ENCODE assay signal across 8 cellular contexts in genomic region chr1:91021686-91022517, GRCh38. TPM values are rescaled to one million over a fixed set of nuclear protein-coding genes. Genes with fewer than 3 reads are reported as not detected.
A peak's percentile ranks its signal among the peaks of the same experiment; 100 is the strongest.
DNase-seq lines count a peak whose midpoint lies in the region; ATAC-seq and TF ChIP-seq lines count a peak whose summit lies in the region.

Gene ZNF644 (minus strand): TSS chr1:91022035. CDS start chr1:90982353, 39,682 bp downstream.

- no peaks in the 10 kb centered on the region for H3K36me3 ChIP-seq in lung (ENCODE audit: control insufficient read depth in 2 of 2, insufficient read depth in 2 of 2, low read length in 2 of 2)

- H3K27ac ChIP-seq in lung (ENCODE audit: low read depth in 1 of 2, low read length in 1 of 2) = peak within 1 kb of the TSS; percentile 99 to 100

- H3K4me3 ChIP-seq in lung = peak within 1 kb of the TSS; percentile 87

- TF ChIP-seq CTCF in lung (IDR thresholded peaks at IDR 0.05; ENCODE audit: control extremely low read depth, extremely low read depth) = no peak

- DNase-seq in CMK (ENCODE audit: low read depth) (peak; percentile 74), HPDE6-E6E7 (ENCODE audit: extremely low spot score) (peak; percentile 86), NK-92 (lab: John Stamatoyannopoulos, UW; ENCODE audit: unreplicated experiment) (peak; percentile 34), lung (ENCODE audit: low spot score) (peak; percentile 92)
- peak; percentile 76 for DNase-seq in activated CD8-positive, alpha-beta memory T cell treated with anti-CD3 and anti-CD28 coated beads for 1 hour (ENCODE audit: extremely low read depth in 1 of 2, low read depth in 1 of 2)
- DNase-seq in effector CD4-positive, alpha-beta T cell = peak; percentile 86
- DNase-seq in stimulated activated CD4-positive, alpha-beta T cell treated with anti-CD3 and anti-CD28 coated beads, TNF-alpha, amount 100 ng/mL, for 4 hours (ENCODE audit: low read depth in 3 of 3) = peak; percentile 73 to 85 (median 80)

- 0 to 1% methylated on average over 70 of the region's 70 CpGs for WGBS in lung, 2 donors

- ATAC-seq in GM19467 (IDR thresholded peaks at IDR 0.05; ENCODE audit: unreplicated experiment) (peak; percentile 83), lung (ENCODE audit: insufficient read depth, low FRiP score) (peak; percentile 92)

- no peaks in the 10 kb centered on the region for H3K27me3 ChIP-seq in lung (ENCODE audit: control insufficient read depth, insufficient read depth)

- H3K9me3 ChIP-seq in lung (ENCODE audit: control insufficient read depth in 2 of 2, insufficient read depth in 1 of 2, low read length in 1 of 2) = no peaks in the 10 kb centered on the region

- H3K4me1 ChIP-seq in lung (ENCODE audit: control insufficient read depth in 2 of 2, insufficient read depth in 2 of 2, low read length in 2 of 2) = peaks cover 3 to 8% of the 10 kb centered on the region in 2 donors

RNA-seq across cellular contexts. Expression of gene ZNF644, which starts in this region (rescaled TPM):
- 100 to 1,000 TPM in 1 of 2 donors, 10 to 100 TPM in 1; 47.8 to 121 TPM for total RNA-seq in lung
- 10 to 100 TPM; 12.2 to 23.1 TPM for polyA plus RNA-seq in lung

Comparison
In these comparisons a context has a peak if more than half of its experiments do, and no peak if none do; other contexts are left out.
1. Peak in every context shown above with its lines: DNase-seq, ATAC-seq, H3K4me3 ChIP-seq and H3K27ac ChIP-seq.
2. DNase-seq: peak in every context shown above with its lines; median percentile 92 in lung; 86 in HPDE6-E6E7; 86 in effector CD4-positive, alpha-beta T cell; 80 in stimulated activated CD4-positive, alpha-beta T cell treated with anti-CD3 and anti-CD28 coated beads, TNF-alpha, amount 100 ng/mL, for 4 hours; 76 in activated CD8-positive, alpha-beta memory T cell treated with anti-CD3 and anti-CD28 coated beads for 1 hour; 74 in CMK; 34 in NK-92.